21 cellular contexts compared by ENCODE assay signal in genomic region chr6:38459291-38459690, GRCh38.
A peak's percentile ranks its signal among the peaks of the same experiment; 100 is the strongest.
DNase-seq lines count a peak whose midpoint lies in the region; ATAC-seq and TF ChIP-seq lines count a peak whose summit lies in the region.
"Had no signal": no experiment of that assay in that cellular context is flagged by ENCODE, and none has a peak within 500 bp of the region (broad histone marks: within the 10 kb centered on the region; RNA-seq: fewer than 3 reads in every experiment).

No MANE protein-coding gene starts in this region.

- ATAC-seq in RWPE2 (ENCODE audit: low read depth) = 0 out of 3 replicates have a peak, but pooled peaks have one; percentile 35
- ATAC-seq in HG02981 (IDR thresholded peaks at IDR 0.05; ENCODE audit: unreplicated experiment) = no peak
- ATAC-seq in HG03097 (IDR thresholded peaks at IDR 0.05; ENCODE audit: low FRiP score, unreplicated experiment) = no peak
- ATAC-seq: gastroesophageal sphincter, left cardiac atrium, Right ventricle myocardium inferior had no signal

- H3K4me3 ChIP-seq in RWPE2 (ENCODE audit: severe bottlenecking) (no peak overlapping the region), fibroblast of mammary gland (ENCODE audit: control insufficient read depth, low read depth, low read length) (no peak overlapping the region)
- H3K4me3 ChIP-seq: gastroesophageal sphincter, skin epidermis, transverse colon had no signal

- no peaks in the 10 kb centered on the region for H3K9me3 ChIP-seq in RWPE2 (ENCODE audit: severe bottlenecking)
- H3K9me3 ChIP-seq: gastroesophageal sphincter, transverse colon had no signal

- TF ChIP-seq CTCF in RWPE2 (IDR thresholded peaks at IDR 0.05; ENCODE audit: poor library complexity, severe bottlenecking) (no peak), fibroblast of mammary gland (conservative IDR thresholded peaks at IDR 0.05; ENCODE audit: control insufficient read depth, insufficient read depth, low read depth, low read length) (no peak)

- DNase-seq in NCI-H2227 (lab: John Stamatoyannopoulos, UW; ENCODE audit: unreplicated experiment) (peak; percentile 19), NCI-H2227 treated with DMSO at 0.1 percent for 48 hours (lab: John Stamatoyannopoulos, UW) (no peak), RWPE2 (ENCODE audit: low spot score) (no peak), fibroblast of mammary gland (ENCODE audit: low read depth) (peak; percentile 40), C1 segment of cervical spinal cord (lab: John Stamatoyannopoulos, UW) (no peak)
- DNase-seq in activated CD4-positive, alpha-beta T cell treated with anti-CD3 and anti-CD28 coated beads, Interleukin-2, amount 50 U/mL, for 1 hour = no peak
- DNase-seq: 8988T; activated CD4-positive, alpha-beta T cell treated with anti-CD3 and anti-CD28 coated beads for 48 hours; activated CD8-positive, alpha-beta memory T cell treated with anti-CD3 and anti-CD28 coated beads, Interleukin-2, amount 50 U/mL, for 48 hours; activated effector memory CD4-positive, alpha-beta T cell treated with Interleukin-2 at 50 U/mL for 16 hours; amniotic stem cell; left cardiac atrium; MV-4-11; NCI-H187 treated with DMSO at 0.1 percent for 48 hours; transverse colon had no signal

- H3K36me3 ChIP-seq in RWPE2 (ENCODE audit: low read depth) = no peaks in the 10 kb centered on the region; the same call in 1 of the 2 replicates
- H3K36me3 ChIP-seq: gastroesophageal sphincter, transverse colon had no signal

- H3K4me1 ChIP-seq in RWPE2 (ENCODE audit: insufficient read depth, poor library complexity, severe bottlenecking) = no peaks in the 10 kb centered on the region
- H3K4me1 ChIP-seq: gastroesophageal sphincter, transverse colon had no signal

- H3K27me3 ChIP-seq in RWPE2 (ENCODE audit: insufficient read depth, poor library complexity, severe bottlenecking) = no peaks in the 10 kb centered on the region
- H3K27me3 ChIP-seq: gastroesophageal sphincter, transverse colon had no signal

- H3K27ac ChIP-seq in RWPE2 (ENCODE audit: poor library complexity, severe bottlenecking) = no peak overlapping the region
- H3K27ac ChIP-seq: C4-2B, gastroesophageal sphincter, skin epidermis, transverse colon had no signal

Comparison
In these comparisons a context has a peak if more than half of its experiments do, and no peak if none do; other contexts are left out.
1. DNase-seq: peak in NCI-H2227 (single experiment) and fibroblast of mammary gland (single experiment); none in NCI-H2227 treated with DMSO at 0.1 percent for 48 hours (single experiment), RWPE2 (single experiment), activated CD4-positive, alpha-beta T cell treated with anti-CD3 and anti-CD28 coated beads, Interleukin-2, amount 50 U/mL, for 1 hour (single experiment) and C1 segment of cervical spinal cord (0 of 14).